Comparison of ENCODE assay signal across 8 cellular contexts in genomic region chr13:27619093-27619705, GRCh38. TPM values are rescaled to one million over a fixed set of nuclear protein-coding genes. Genes with fewer than 3 reads are reported as not detected.
DNase-seq lines count a peak whose midpoint lies in the region; ATAC-seq and TF ChIP-seq lines count a peak whose summit lies in the region.

No MANE protein-coding gene starts in this region.

- H3K27ac Mint-ChIP-seq in T-helper 2 cell treated with Interferon-gamma antibody and Interleukin-4, amounts not matched to agents 5 μg/mL and 100 μg/mL, for 36 hours = peak overlapping the region; percentile 81
- H3K27ac Mint-ChIP-seq in activated naive CD8-positive, alpha-beta T cell = peak overlapping the region; percentile 87

- H3K9me3 ChIP-seq in testis = no peaks in the 10 kb centered on the region

- 9 to 11% methylated on average over 10 of the region's 10 CpGs for WGBS in testis, 2 donors

- peaks cover 9% of the 10 kb centered on the region for H3K9me3 Mint-ChIP-seq in T-helper 2 cell treated with Interferon-gamma antibody and Interleukin-4, amounts not matched to agents 5 μg/mL and 100 μg/mL, for 36 hours
- H3K9me3 Mint-ChIP-seq in activated naive CD8-positive, alpha-beta T cell (ENCODE audit: low read depth) = no peaks in the 10 kb centered on the region

- no peaks in the 10 kb centered on the region for H3K27me3 Mint-ChIP-seq in T-helper 2 cell treated with Interferon-gamma antibody and Interleukin-4, amounts not matched to agents 5 μg/mL and 100 μg/mL, for 36 hours (ENCODE audit: low read depth)
- no peaks in the 10 kb centered on the region for H3K27me3 Mint-ChIP-seq in activated naive CD8-positive, alpha-beta T cell

- no peak for ATAC-seq in HG03378 (IDR thresholded peaks at IDR 0.05; ENCODE audit: unreplicated experiment)
- no peak for ATAC-seq in GM19452 (IDR thresholded peaks at IDR 0.05; ENCODE audit: unreplicated experiment)

- no peak for TF ChIP-seq POLR2A in testis (IDR thresholded peaks at IDR 0.05)

- no peaks in the 10 kb centered on the region for H3K27me3 ChIP-seq in testis

- peaks cover 43% of the 10 kb centered on the region for H3K4me1 Mint-ChIP-seq in T-helper 2 cell treated with Interferon-gamma antibody and Interleukin-4, amounts not matched to agents 5 μg/mL and 100 μg/mL, for 36 hours (ENCODE audit: low read depth)
- peaks cover 51% of the 10 kb centered on the region for H3K4me1 Mint-ChIP-seq in activated naive CD8-positive, alpha-beta T cell (ENCODE audit: low read depth)

- H3K36me3 ChIP-seq in testis (ENCODE audit: low read depth, missing control alignments) = no peaks in the 10 kb centered on the region

- H3K27ac ChIP-seq in testis = peak overlapping the region; percentile 90 to 98

- DNase-seq in T-helper 2 cell treated with Interferon-gamma antibody and Interleukin-4, amounts not matched to agents 5 μg/mL and 100 μg/mL, for 36 hours (ENCODE audit: low spot score) = no peak
- DNase-seq in T-helper 2 cell (no peak), iris pigment epithelial cell (ENCODE audit: low read depth) (peak; percentile 71), testis (no peak), SKM-1 treated with dmso at 0.1 percent for 144 hours (lab: John Stamatoyannopoulos, UW; ENCODE audit: unreplicated experiment) (no peak)

- H3K4me3 ChIP-seq in testis = peak overlapping the region; percentile 66 to 94

- H3K4me1 ChIP-seq in testis = peaks cover 18% of the 10 kb centered on the region

- H3K36me3 Mint-ChIP-seq in T-helper 2 cell treated with Interferon-gamma antibody and Interleukin-4, amounts not matched to agents 5 μg/mL and 100 μg/mL, for 36 hours (ENCODE audit: low read depth) = peaks cover 32% of the 10 kb centered on the region
- peaks cover 12% of the 10 kb centered on the region for H3K36me3 Mint-ChIP-seq in activated naive CD8-positive, alpha-beta T cell

- TF ChIP-seq CTCF in testis (IDR thresholded peaks at IDR 0.05) = no peak

- H3K4me3 Mint-ChIP-seq in T-helper 2 cell treated with Interferon-gamma antibody and Interleukin-4, amounts not matched to agents 5 μg/mL and 100 μg/mL, for 36 hours = peak overlapping the region; percentile 91
- peak overlapping the region; percentile 95 for H3K4me3 Mint-ChIP-seq in activated naive CD8-positive, alpha-beta T cell

- intact Hi-C loops in testis (cut with DNase I; ENCODE audit: low total_unique reads) = no loop called here

RNA-seq across cellular contexts. Expression of gene LNX2, which starts 1.1 kb away (rescaled TPM):
- 10 to 100 TPM; 34.6 to 39.6 TPM for total RNA-seq in testis
- 22.5 TPM for polyA plus RNA-seq in testis (ENCODE audit: insufficient read depth, low read depth, low replicate concordance)

RNA-seq across cellular contexts. Expression of gene POLR1D, which starts 2.5 kb away (rescaled TPM):
- 100 to 1,000 TPM; 126 to 136 TPM for total RNA-seq in testis
- 180 TPM for polyA plus RNA-seq in testis (ENCODE audit: insufficient read depth, low read depth, low replicate concordance)
